Comparison of ENCODE assay signal across 22 cellular contexts in the genomic region with DNA sequence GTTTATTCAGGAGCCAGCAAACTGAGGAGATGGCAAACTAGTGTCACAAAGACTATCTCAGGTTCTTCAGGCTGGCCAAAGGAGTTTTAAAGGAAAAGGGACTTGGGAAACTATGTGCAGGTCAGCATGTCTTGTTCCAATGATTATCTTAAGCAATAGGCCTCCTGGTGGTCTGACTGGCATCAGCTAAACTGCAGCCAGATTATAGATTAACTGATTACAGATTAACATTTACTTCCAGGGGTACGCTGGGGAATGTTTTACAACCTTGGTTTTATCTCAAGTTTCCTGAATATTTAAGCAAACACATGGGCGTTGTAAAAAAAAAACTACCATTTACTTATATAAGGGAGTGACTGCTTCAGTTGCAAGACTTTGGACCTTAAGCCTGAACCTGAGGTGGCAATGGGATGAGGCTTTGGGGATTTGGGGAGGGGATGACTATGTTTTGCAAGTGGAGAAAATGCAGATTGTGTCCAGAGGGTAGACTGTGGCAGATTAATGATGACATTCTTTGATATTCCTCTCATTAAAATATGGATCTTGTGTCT.
"Had no signal": no experiment of that assay in that cellular context is flagged by ENCODE, and none has a peak within 500 bp of the region (broad histone marks: within the 10 kb centered on the region; RNA-seq: fewer than 3 reads in every experiment).

No MANE protein-coding gene starts in this region.

- ATAC-seq: activated CD4-positive, alpha-beta T cell treated with anti-CD3 and anti-CD28 coated beads for 36 hours; activated T-cell treated with anti-CD3 and anti-CD28 coated beads, Interleukin-2, amount 50 U/mL, for 4 hours; naive thymus-derived CD4-positive, alpha-beta T cell had no signal

- H3K27me3 Mint-ChIP-seq: activated B cell treated with CpG ODN at 0.5 μM for 24 hours; activated CD4-positive, alpha-beta T cell treated with anti-CD3 and anti-CD28 coated beads for 36 hours; activated naive CD8-positive, alpha-beta T cell treated with anti-CD3 and anti-CD28 coated beads for 36 hours; naive thymus-derived CD4-positive, alpha-beta T cell; stimulated activated naive CD8-positive, alpha-beta T cell treated with anti-CD3 and anti-CD28 coated beads, Interleukin-15, Interleukin-2, amounts not matched to agents 100 ng/mL and 50 ng/mL, for 24 hours had no signal

- H3K4me1 Mint-ChIP-seq: activated B cell treated with CpG ODN at 0.5 μM for 24 hours; activated CD4-positive, alpha-beta T cell treated with anti-CD3 and anti-CD28 coated beads for 36 hours; activated naive CD8-positive, alpha-beta T cell treated with anti-CD3 and anti-CD28 coated beads for 36 hours; memory B cell; neural progenitor cell had no signal

- H3K9me3 Mint-ChIP-seq: activated B cell treated with CpG ODN at 0.5 μM for 24 hours; activated naive CD8-positive, alpha-beta T cell treated with anti-CD3 and anti-CD28 coated beads for 36 hours; activated T-cell treated with anti-CD3 and anti-CD28 coated beads, Interleukin-2, amount 50 U/mL, for 4 hours; activated T-helper 2 cell treated with anti-CD3 and anti-CD28 coated beads, Interferon-gamma antibody, Interleukin-2, Interleukin-4, amounts not matched to agents 10 μg/mL and 5 μg/mL and 100 μg/mL, durations not matched to agents 14 hours and 24 hours and 36 hours; neural progenitor cell; stimulated activated naive CD8-positive, alpha-beta T cell treated with anti-CD3 and anti-CD28 coated beads, Interleukin-15, Interleukin-2, amounts not matched to agents 100 ng/mL and 50 ng/mL, for 24 hours; T-helper 1 cell treated with Interleukin-12 subunit alpha and Interleukin-12 subunit beta and Interleukin-4 antibody, amounts not matched to agents 30 μg/mL and 1 μg/mL, for 36 hours had no signal

- H3K36me3 Mint-ChIP-seq: activated naive CD8-positive, alpha-beta T cell treated with anti-CD3 and anti-CD28 coated beads for 36 hours; memory B cell; neural progenitor cell had no signal

- H3K4me2 ChIP-seq: neural progenitor cell had no signal

- H2AFZ ChIP-seq: neural progenitor cell had no signal

- H3K9me3 ChIP-seq: thyroid gland had no signal

- H3K27me3 ChIP-seq: neural progenitor cell, thyroid gland had no signal

- H3K4me3 ChIP-seq: neural progenitor cell, thyroid gland had no signal

- DNase-seq: activated B cell treated with CpG ODN at 0.5 μM for 24 hours; activated CD4-positive, alpha-beta T cell treated with anti-CD3 and anti-CD28 coated beads for 36 hours; activated CD4-positive, alpha-beta T cell treated with anti-CD3 and anti-CD28 coated beads, Interleukin-2, amount 50 U/mL, for 48 hours; activated CD8-positive, alpha-beta memory T cell treated with anti-CD3 and anti-CD28 coated beads, Interleukin-2, amount 50 U/mL, for 48 hours; activated naive CD4-positive, alpha-beta T cell treated with Interleukin-2 at 50 U/mL for 16 hours; activated naive CD8-positive, alpha-beta T cell treated with anti-CD3 and anti-CD28 coated beads for 36 hours; activated T-cell treated with anti-CD3 and anti-CD28 coated beads, Interleukin-2, amount 50 U/mL, for 4 hours; cerebellar nuclear complex; erythroblast; foreskin fibroblast; kidney glomerular epithelial cell; naive thymus-derived CD4-positive, alpha-beta T cell; stimulated activated CD4-positive, alpha-beta T cell treated with anti-CD3 and anti-CD28 coated beads, Interleukin-12 subunit alpha, Interleukin-12 subunit beta, amount 100 ng/mL, for 4 hours; substantia nigra; T1000; thyroid gland had no signal

- FAIRE-seq: endometrium had no signal

- H3K4me1 ChIP-seq: neural progenitor cell, thyroid gland had no signal

- H3K27ac ChIP-seq: neural progenitor cell, thyroid gland had no signal

- H3K27ac Mint-ChIP-seq: activated B cell treated with CpG ODN at 0.5 μM for 24 hours; activated CD4-positive, alpha-beta T cell treated with anti-CD3 and anti-CD28 coated beads for 36 hours; activated naive CD8-positive, alpha-beta T cell treated with anti-CD3 and anti-CD28 coated beads for 36 hours; activated T-helper 2 cell treated with anti-CD3 and anti-CD28 coated beads, Interferon-gamma antibody, Interleukin-2, Interleukin-4, amounts not matched to agents 10 μg/mL and 5 μg/mL and 100 μg/mL, durations not matched to agents 14 hours and 24 hours and 36 hours; memory B cell; neural progenitor cell; stimulated activated naive CD8-positive, alpha-beta T cell treated with anti-CD3 and anti-CD28 coated beads, Interleukin-15, Interleukin-2, amounts not matched to agents 100 ng/mL and 50 ng/mL, for 24 hours; T-helper 1 cell treated with Interleukin-12 subunit alpha and Interleukin-12 subunit beta and Interleukin-4 antibody, amounts not matched to agents 30 μg/mL and 1 μg/mL, for 36 hours had no signal

- H3K36me3 ChIP-seq: neural progenitor cell, thyroid gland had no signal

- H3K4me3 Mint-ChIP-seq: activated B cell treated with CpG ODN at 0.5 μM for 24 hours; activated CD4-positive, alpha-beta T cell treated with anti-CD3 and anti-CD28 coated beads for 36 hours; activated naive CD8-positive, alpha-beta T cell treated with anti-CD3 and anti-CD28 coated beads for 36 hours; activated T-cell treated with anti-CD3 and anti-CD28 coated beads, Interleukin-2, amount 50 U/mL, for 4 hours; memory B cell; naive thymus-derived CD4-positive, alpha-beta T cell; neural progenitor cell; stimulated activated naive CD8-positive, alpha-beta T cell treated with anti-CD3 and anti-CD28 coated beads, Interleukin-15, Interleukin-2, amounts not matched to agents 100 ng/mL and 50 ng/mL, for 24 hours; T-helper 1 cell treated with Interleukin-12 subunit alpha and Interleukin-12 subunit beta and Interleukin-4 antibody, amounts not matched to agents 30 μg/mL and 1 μg/mL, for 36 hours had no signal
